22 cellular contexts compared by ENCODE assay signal in genomic region chr3:131731709-131732108, GRCh38.
A peak's percentile ranks its signal among the peaks of the same experiment; 100 is the strongest.
DNase-seq lines count a peak whose midpoint lies in the region; ATAC-seq and TF ChIP-seq lines count a peak whose summit lies in the region.
"Had no signal": no experiment of that assay in that cellular context is flagged by ENCODE, and none has a peak within 500 bp of the region (broad histone marks: within the 10 kb centered on the region; RNA-seq: fewer than 3 reads in every experiment).

No MANE protein-coding gene starts in this region.

- no peak overlapping the region for H3K4me3 ChIP-seq in GM23338
- H3K4me3 ChIP-seq: heart left ventricle, pancreas, upper lobe of right lung had no signal

- H3F3A ChIP-seq in GM23338 (replicated peaks; ENCODE audit: low read depth), result no peaks in the 10 kb centered on the region

- DNase-seq in activated T-cell treated with anti-CD3 and anti-CD28 coated beads, Interleukin-2, amount 50 U/mL, for 48 hours, result peak; percentile 31 to 55
- DNase-seq in activated T-cell treated with anti-CD3 and anti-CD28 coated beads, Interleukin-2, amount 50 U/mL, for 1 hour, result no peak
- DNase-seq in GM23338 (ENCODE audit: low spot score) (no peak), NCI-H1417 treated with DMSO at 0.1 percent for 48 hours (lab: John Stamatoyannopoulos, UW) (no peak), left cardiac atrium (no peak)
- peak; percentile 60 to 68 for DNase-seq in activated T-cell treated with anti-CD3 and anti-CD28 coated beads, Interleukin-2, amount 50 U/mL, for 72 hours
- DNase-seq in stimulated activated CD8-positive, alpha-beta memory T cell treated with anti-CD3 and anti-CD28 coated beads, Interleukin-4, amount 100 ng/mL, for 48 hours, result peak; percentile 51
- DNase-seq: amniotic stem cell; CD4-positive, CD25-positive, alpha-beta regulatory T cell; cortex of kidney; H9; heart left ventricle; NCI-H2107; NCI-H510A treated with DMSO at 0.1 percent for 48 hours; pancreas; right cardiac atrium; SK-N-SH; upper lobe of right lung had no signal

- H3K79me2 ChIP-seq in GM23338 (replicated peaks; ENCODE audit: insufficient read depth), result no peaks in the 10 kb centered on the region

- TF ChIP-seq CTCF in GM23338 (conservative IDR thresholded peaks at IDR 0.05; ENCODE audit: low read depth in 2 of 2), result no peak

- H3K4me2 ChIP-seq in GM23338, result no peak overlapping the region
- H3K4me2 ChIP-seq: SK-N-SH had no signal

- no peaks in the 10 kb centered on the region for H3K27me3 ChIP-seq in GM23338 (ENCODE audit: insufficient read depth)
- H3K27me3 ChIP-seq: heart left ventricle, pancreas, upper lobe of right lung had no signal

- no peak overlapping the region for H3K27ac Mint-ChIP-seq in GM23338
- H3K27ac Mint-ChIP-seq in activated T-cell treated with anti-CD3 and anti-CD28 coated beads, Interleukin-2, amount 50 U/mL, for 72 hours, result peak overlapping the region; percentile 56
- H3K27ac Mint-ChIP-seq: activated T-helper 2 cell treated with anti-CD3 and anti-CD28 coated beads, Interferon-gamma antibody, Interleukin-2, Interleukin-4, amounts not matched to agents 10 μg/mL and 5 μg/mL and 100 μg/mL, durations not matched to agents 14 hours and 24 hours and 36 hours; CD4-positive, CD25-positive, alpha-beta regulatory T cell; H9; naive thymus-derived CD4-positive, alpha-beta T cell had no signal

- H3K36me3 ChIP-seq in GM23338 (ENCODE audit: insufficient read depth), result no peaks in the 10 kb centered on the region
- H3K36me3 ChIP-seq: heart left ventricle, pancreas, upper lobe of right lung had no signal

- H3K9me3 Mint-ChIP-seq in GM23338, result no peaks in the 10 kb centered on the region
- H3K9me3 Mint-ChIP-seq in activated T-cell treated with anti-CD3 and anti-CD28 coated beads, Interleukin-2, amount 50 U/mL, for 72 hours, result peaks cover 0 to 3% of the 10 kb centered on the region in 2 donors
- H3K9me3 Mint-ChIP-seq: activated T-helper 2 cell treated with anti-CD3 and anti-CD28 coated beads, Interferon-gamma antibody, Interleukin-2, Interleukin-4, amounts not matched to agents 10 μg/mL and 5 μg/mL and 100 μg/mL, durations not matched to agents 14 hours and 24 hours and 36 hours; CD4-positive, CD25-positive, alpha-beta regulatory T cell; H9 had no signal

- no peak overlapping the region for H3K4me3 Mint-ChIP-seq in GM23338
- peak overlapping the region in 1 of 2 donors; percentile 7 for H3K4me3 Mint-ChIP-seq in activated T-cell treated with anti-CD3 and anti-CD28 coated beads, Interleukin-2, amount 50 U/mL, for 72 hours
- H3K4me3 Mint-ChIP-seq: CD4-positive, CD25-positive, alpha-beta regulatory T cell; H9; naive thymus-derived CD4-positive, alpha-beta T cell had no signal

- no peaks in the 10 kb centered on the region; the same call in 2 of the 3 replicates for H3K4me1 Mint-ChIP-seq in GM23338
- H3K4me1 Mint-ChIP-seq in activated T-cell treated with anti-CD3 and anti-CD28 coated beads, Interleukin-2, amount 50 U/mL, for 72 hours (ENCODE audit: low read depth), result peaks cover 25% of the 10 kb centered on the region
- H3K4me1 Mint-ChIP-seq: CD4-positive, CD25-positive, alpha-beta regulatory T cell; naive thymus-derived CD4-positive, alpha-beta T cell had no signal

- peak overlapping the region; percentile 52; the same call in 1 of the 2 replicates for H2AFZ ChIP-seq in GM23338

- no peak overlapping the region for H3K27ac ChIP-seq in GM23338 (ENCODE audit: low read depth)
- H3K27ac ChIP-seq: heart left ventricle, pancreas, upper lobe of right lung had no signal

- H3K9me2 ChIP-seq in GM23338 (ENCODE audit: insufficient read depth), result peaks cover 6% of the 10 kb centered on the region; the same call in 1 of the 2 replicates
- H3K9me2 ChIP-seq: SK-N-SH had no signal

- no peak for ATAC-seq in GM23338
- peak; percentile 84 to 88 for ATAC-seq in activated T-cell treated with anti-CD3 and anti-CD28 coated beads, Interleukin-2, amount 50 U/mL, for 72 hours (replicated peaks in 1 of 2)
- no peak for ATAC-seq in left cardiac atrium
- ATAC-seq in GM18520 (IDR thresholded peaks at IDR 0.05; ENCODE audit: unreplicated experiment), result no peak
- ATAC-seq: heart left ventricle; left lobe of liver; naive thymus-derived CD4-positive, alpha-beta T cell; pancreas; right cardiac atrium; upper lobe of right lung had no signal

- H3K27me3 Mint-ChIP-seq in GM23338 (ENCODE audit: insufficient read depth, low read depth, poor library complexity), result peaks cover 2% of the 10 kb centered on the region
- peaks cover 42% of the 10 kb centered on the region for H3K27me3 Mint-ChIP-seq in activated T-cell treated with anti-CD3 and anti-CD28 coated beads, Interleukin-2, amount 50 U/mL, for 72 hours (ENCODE audit: low read depth)

- no peaks in the 10 kb centered on the region for H3K4me1 ChIP-seq in GM23338 (ENCODE audit: insufficient read depth)
- H3K4me1 ChIP-seq: pancreas, upper lobe of right lung had no signal

- H3K36me3 Mint-ChIP-seq in GM23338 (ENCODE audit: low read depth), result no peaks in the 10 kb centered on the region
- no peaks in the 10 kb centered on the region for H3K36me3 Mint-ChIP-seq in activated T-cell treated with anti-CD3 and anti-CD28 coated beads, Interleukin-2, amount 50 U/mL, for 72 hours (ENCODE audit: insufficient read depth in 2 of 2)
- H3K36me3 Mint-ChIP-seq: CD4-positive, CD25-positive, alpha-beta regulatory T cell; naive thymus-derived CD4-positive, alpha-beta T cell had no signal

- no peaks in the 10 kb centered on the region for H4K20me1 ChIP-seq in GM23338 (replicated peaks; ENCODE audit: insufficient read depth)

- intact Hi-C loops in left cardiac atrium (cut with DNase I), result no loop called here

TF ChIP-seq in GM23338, 12 proteins besides CTCF, POLR2A, EP300 and RAD21 (continues in another document):
- no peak for TF ChIP-seq ZNF331 (CRISPR knock-in tag; IDR thresholded peaks at IDR 0.05; ENCODE audit: low read depth)
- no peak for TF ChIP-seq CREB1 (CRISPR knock-in tag; IDR thresholded peaks at IDR 0.05; ENCODE audit: low read depth)
- no peak for TF ChIP-seq JUNB (IDR thresholded peaks at IDR 0.05; ENCODE audit: unreplicated experiment)
- no peak for TF ChIP-seq ZNF114 (CRISPR knock-in tag; IDR thresholded peaks at IDR 0.05)
- no peak for TF ChIP-seq EZH2phosphoT487 (IDR thresholded peaks at IDR 0.05; ENCODE audit: unreplicated experiment)
- TF ChIP-seq POLR2AphosphoS5 (IDR thresholded peaks at IDR 0.05; ENCODE audit: low read depth), result no peak
- no peak for TF ChIP-seq ZNF462 (CRISPR knock-in tag; IDR thresholded peaks at IDR 0.05)
- TF ChIP-seq NANOG (IDR thresholded peaks at IDR 0.05; ENCODE audit: borderline replicate concordance), result no peak

Comparison
In these comparisons a context has a peak if more than half of its experiments do, and no peak if none do; other contexts are left out.
1. DNase-seq: peak in activated T-cell treated with anti-CD3 and anti-CD28 coated beads, Interleukin-2, amount 50 U/mL, for 48 hours (2 of 2), activated T-cell treated with anti-CD3 and anti-CD28 coated beads, Interleukin-2, amount 50 U/mL, for 72 hours (2 of 2) and stimulated activated CD8-positive, alpha-beta memory T cell treated with anti-CD3 and anti-CD28 coated beads, Interleukin-4, amount 100 ng/mL, for 48 hours (single experiment); none in activated T-cell treated with anti-CD3 and anti-CD28 coated beads, Interleukin-2, amount 50 U/mL, for 1 hour (single experiment), GM23338 (single experiment), NCI-H1417 treated with DMSO at 0.1 percent for 48 hours (single experiment) and left cardiac atrium (single experiment).
2. ATAC-seq: peak in activated T-cell treated with anti-CD3 and anti-CD28 coated beads, Interleukin-2, amount 50 U/mL, for 72 hours (2 of 2); none in GM23338 (single experiment), left cardiac atrium (0 of 2) and GM18520 (single experiment).